ENCODE assay signal across 1 cellular context in the genomic region with DNA sequence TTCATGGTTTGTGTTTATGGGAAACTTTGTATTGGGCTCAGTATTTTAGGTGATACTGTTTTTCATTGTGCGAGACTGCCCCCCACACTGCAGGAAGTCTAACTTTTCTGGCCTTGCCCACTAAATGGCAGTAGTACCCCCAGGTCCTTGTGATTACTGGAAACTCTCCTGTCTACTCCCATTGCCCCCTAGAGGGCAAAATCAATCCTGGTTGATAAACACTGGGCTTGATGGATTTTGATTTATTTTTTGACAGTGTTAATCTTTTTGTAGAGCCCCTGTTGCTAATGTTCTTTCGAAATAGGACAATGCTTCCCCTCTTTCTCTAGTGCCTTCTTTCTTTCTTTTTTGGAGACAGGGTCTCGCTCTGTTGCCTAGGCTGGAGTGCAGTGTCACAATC.
TF ChIP-seq lines count a peak whose summit lies in the region.

No MANE protein-coding gene starts in this region.

TF ChIP-seq in SK-N-SH treated with all-trans-retinoic acid at 6 μM for 48 hours, 23 proteins besides CTCF, POLR2A, EP300 and RAD21 (continued from another document):
- TF ChIP-seq SNAI2 (CRISPR knock-in tag; IDR thresholded peaks at IDR 0.05), result no peak
- no peak for TF ChIP-seq ZNF70 (CRISPR knock-in tag; IDR thresholded peaks at IDR 0.05)
- TF ChIP-seq, protein P1, sequence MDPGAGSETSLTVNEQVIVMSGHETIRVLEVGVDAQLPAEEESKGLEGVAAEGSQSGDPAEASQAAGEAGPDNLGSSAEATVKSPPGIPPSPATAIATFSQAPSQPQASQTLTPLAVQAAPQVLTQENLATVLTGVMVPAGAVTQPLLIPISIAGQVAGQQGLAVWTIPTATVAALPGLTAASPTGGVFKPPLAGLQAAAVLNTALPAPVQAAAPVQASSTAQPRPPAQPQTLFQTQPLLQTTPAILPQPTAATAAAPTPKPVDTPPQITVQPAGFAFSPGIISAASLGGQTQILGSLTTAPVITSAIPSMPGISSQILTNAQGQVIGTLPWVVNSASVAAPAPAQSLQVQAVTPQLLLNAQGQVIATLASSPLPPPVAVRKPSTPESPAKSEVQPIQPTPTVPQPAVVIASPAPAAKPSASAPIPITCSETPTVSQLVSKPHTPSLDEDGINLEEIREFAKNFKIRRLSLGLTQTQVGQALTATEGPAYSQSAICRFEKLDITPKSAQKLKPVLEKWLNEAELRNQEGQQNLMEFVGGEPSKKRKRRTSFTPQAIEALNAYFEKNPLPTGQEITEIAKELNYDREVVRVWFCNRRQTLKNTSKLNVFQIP (CRISPR knock-in tag; IDR thresholded peaks at IDR 0.05; ENCODE audit: borderline replicate concordance, low read depth), result no peak
- no peak for TF ChIP-seq OSR1 (CRISPR knock-in tag; IDR thresholded peaks at IDR 0.05)
- no peak for TF ChIP-seq PPARA (CRISPR knock-in tag; IDR thresholded peaks at IDR 0.05; ENCODE audit: borderline replicate concordance)
- TF ChIP-seq RARB (CRISPR knock-in tag; IDR thresholded peaks at IDR 0.05), result no peak
- no peak for TF ChIP-seq TOX (CRISPR knock-in tag; IDR thresholded peaks at IDR 0.05; ENCODE audit: borderline replicate concordance)
- no peak for TF ChIP-seq ESRRG (CRISPR knock-in tag; IDR thresholded peaks at IDR 0.05)
- no peak for TF ChIP-seq ZFP3 (CRISPR knock-in tag; IDR thresholded peaks at IDR 0.05)
- no peak for TF ChIP-seq ZNF8 (CRISPR knock-in tag; IDR thresholded peaks at IDR 0.05)
- TF ChIP-seq ZNF565 (CRISPR knock-in tag; conservative IDR thresholded peaks at IDR 0.05; ENCODE audit: low read depth), result no peak
- TF ChIP-seq, protein P2, sequence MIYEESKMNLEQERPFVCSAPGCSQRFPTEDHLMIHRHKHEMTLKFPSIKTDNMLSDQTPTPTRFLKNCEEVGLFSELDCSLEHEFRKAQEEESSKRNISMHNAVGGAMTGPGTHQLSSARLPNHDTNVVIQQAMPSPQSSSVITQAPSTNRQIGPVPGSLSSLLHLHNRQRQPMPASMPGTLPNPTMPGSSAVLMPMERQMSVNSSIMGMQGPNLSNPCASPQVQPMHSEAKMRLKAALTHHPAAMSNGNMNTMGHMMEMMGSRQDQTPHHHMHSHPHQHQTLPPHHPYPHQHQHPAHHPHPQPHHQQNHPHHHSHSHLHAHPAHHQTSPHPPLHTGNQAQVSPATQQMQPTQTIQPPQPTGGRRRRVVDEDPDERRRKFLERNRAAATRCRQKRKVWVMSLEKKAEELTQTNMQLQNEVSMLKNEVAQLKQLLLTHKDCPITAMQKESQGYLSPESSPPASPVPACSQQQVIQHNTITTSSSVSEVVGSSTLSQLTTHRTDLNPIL (CRISPR knock-in tag; IDR thresholded peaks at IDR 0.05; ENCODE audit: low read depth), result no peak
TF ChIP-seq in SK-N-SH treated with all-trans-retinoic acid at 6 μM for 48 hours: peak in this region for 0.
